Comparison of ENCODE assay signal across 12 cellular contexts in genomic region chr13:100657881-100658315, GRCh38. TPM values are rescaled to one million over a fixed set of nuclear protein-coding genes. Genes with fewer than 3 reads are reported as not detected.
DNase-seq lines count a peak whose midpoint lies in the region; ATAC-seq and TF ChIP-seq lines count a peak whose summit lies in the region.
"Had no signal": no experiment of that assay in that cellular context is flagged by ENCODE, and none has a peak within 500 bp of the region (broad histone marks: within the 10 kb centered on the region; RNA-seq: fewer than 3 reads in every experiment).

No MANE protein-coding gene starts in this region.

- no peaks in the 10 kb centered on the region for H3K27me3 ChIP-seq in Loucy (ENCODE audit: insufficient read depth, low read length, poor library complexity, severe bottlenecking)
- H3K27me3 ChIP-seq in HAP-1 (ENCODE audit: low read depth): no peaks in the 10 kb centered on the region
- H3K27me3 ChIP-seq: MG63 had no signal

- H3K79me2 ChIP-seq in Loucy (ENCODE audit: insufficient read depth, low read length): no peaks in the 10 kb centered on the region

- no peaks in the 10 kb centered on the region for H3K9me3 Mint-ChIP-seq in activated naive CD4-positive, alpha-beta T cell treated with anti-CD3 and anti-CD28 coated beads, Interleukin-2, amount 50 U/mL, for 24 hours
- H3K9me3 Mint-ChIP-seq in chondrocyte (ENCODE audit: low read depth): no peaks in the 10 kb centered on the region

- intact Hi-C loops in head of caudate nucleus (cut with DNase I): no loop called here

- H3K36me3 ChIP-seq in Loucy (ENCODE audit: insufficient read depth, low read length) (peaks cover 26% of the 10 kb centered on the region; the same call in 1 of the 2 replicates), HAP-1 (replicated peaks) (peaks cover 33% of the 10 kb centered on the region)

- no peak for TF ChIP-seq CTCF in Loucy (conservative IDR thresholded peaks at IDR 0.05; ENCODE audit: low read length)
- no peak for TF ChIP-seq CTCF in chondrocyte (IDR thresholded peaks at IDR 0.05)

- H3K9me2 ChIP-seq in Loucy (replicated peaks; ENCODE audit: low read depth, low read length): no peaks in the 10 kb centered on the region

- H3K4me2 ChIP-seq in Loucy (ENCODE audit: low read depth, low read length, poor library complexity, severe bottlenecking): peak overlapping the region; percentile 62

- H3K4me1 ChIP-seq in Loucy (ENCODE audit: insufficient read depth, low read length, poor library complexity, severe bottlenecking) (peaks cover 27% of the 10 kb centered on the region), HAP-1 (no peaks in the 10 kb centered on the region)

- H2AFZ ChIP-seq in Loucy (ENCODE audit: low read length): no peak overlapping the region

- ATAC-seq in HG02588 (IDR thresholded peaks at IDR 0.05; ENCODE audit: unreplicated experiment): no peak

- no peak overlapping the region for H3K4me3 Mint-ChIP-seq in activated naive CD4-positive, alpha-beta T cell treated with anti-CD3 and anti-CD28 coated beads, Interleukin-2, amount 50 U/mL, for 24 hours
- no peak overlapping the region for H3K4me3 Mint-ChIP-seq in chondrocyte (ENCODE audit: unreplicated experiment)

- H4K20me1 ChIP-seq in Loucy (ENCODE audit: insufficient read depth, low read length, poor library complexity, severe bottlenecking): no peaks in the 10 kb centered on the region

- H3F3A ChIP-seq in Loucy (ENCODE audit: low read depth): no peaks in the 10 kb centered on the region

- peak overlapping the region; percentile 48 for H3K27ac Mint-ChIP-seq in activated naive CD4-positive, alpha-beta T cell treated with anti-CD3 and anti-CD28 coated beads, Interleukin-2, amount 50 U/mL, for 24 hours
- H3K27ac Mint-ChIP-seq in chondrocyte (ENCODE audit: unreplicated experiment): no peak overlapping the region

- no peaks in the 10 kb centered on the region for H3K9me3 ChIP-seq in Loucy (ENCODE audit: insufficient read depth, low read depth, low read length)
- no peaks in the 10 kb centered on the region for H3K9me3 ChIP-seq in HAP-1
- H3K9me3 ChIP-seq: MG63 had no signal

- no peak for DNase-seq in activated naive CD4-positive, alpha-beta T cell (lab: John Stamatoyannopoulos, UW)
- DNase-seq in head of caudate nucleus (peak; percentile 6 to 89 (median 67)), chondrocyte (ENCODE audit: low spot score) (no peak), HAP-1 (ENCODE audit: low spot score in 2 of 2) (no peak), iPS-NIHi7 (ENCODE audit: extremely low spot score) (no peak)
- DNase-seq: GF-D8; MG63; NCI-H446; stimulated activated CD4-positive, alpha-beta T cell treated with anti-CD3 and anti-CD28 coated beads, Interleukin-2, amount 100 ng/mL, for 48 hours had no signal

- in situ Hi-C loops in HAP-1 (cut with MboI; ENCODE audit: low sequenced_read_pairs): no loop called here

- peaks cover 24% of the 10 kb centered on the region for H3K4me1 Mint-ChIP-seq in activated naive CD4-positive, alpha-beta T cell treated with anti-CD3 and anti-CD28 coated beads, Interleukin-2, amount 50 U/mL, for 24 hours
- H3K4me1 Mint-ChIP-seq in chondrocyte (ENCODE audit: low read depth): peaks cover 3% of the 10 kb centered on the region

- H3K4me3 ChIP-seq in Loucy (ENCODE audit: low read length, poor library complexity, severe bottlenecking) (no peak overlapping the region), HAP-1 (no peak overlapping the region)
- H3K4me3 ChIP-seq: MG63 had no signal

- H3K36me3 Mint-ChIP-seq in activated naive CD4-positive, alpha-beta T cell treated with anti-CD3 and anti-CD28 coated beads, Interleukin-2, amount 50 U/mL, for 24 hours: peaks cover 21% of the 10 kb centered on the region
- H3K36me3 Mint-ChIP-seq in chondrocyte (ENCODE audit: low read depth): peaks cover 22% of the 10 kb centered on the region

- no peaks in the 10 kb centered on the region for H3K27me3 Mint-ChIP-seq in activated naive CD4-positive, alpha-beta T cell treated with anti-CD3 and anti-CD28 coated beads, Interleukin-2, amount 50 U/mL, for 24 hours
- no peaks in the 10 kb centered on the region for H3K27me3 Mint-ChIP-seq in chondrocyte (ENCODE audit: low read depth)

- H3K9ac ChIP-seq in Loucy (ENCODE audit: low read depth, low read length, poor library complexity, severe bottlenecking): no peak overlapping the region

RNA-seq across cellular contexts. Expression of gene TMTC4, which starts 16.7 kb away (rescaled TPM):
- total RNA-seq in chondrocyte: 11.5 to 16.0 TPM (median 12.6 TPM) in 3 replicates

Comparison
In these comparisons a context has a peak if more than half of its experiments do, and no peak if none do; other contexts are left out.
1. DNase-seq: peak in head of caudate nucleus (42 of 42); none in activated naive CD4-positive, alpha-beta T cell (0 of 4), chondrocyte (single experiment), HAP-1 (0 of 2) and iPS-NIHi7 (single experiment).